ENCODE assay signal across 1 cellular context in the genomic region with DNA sequence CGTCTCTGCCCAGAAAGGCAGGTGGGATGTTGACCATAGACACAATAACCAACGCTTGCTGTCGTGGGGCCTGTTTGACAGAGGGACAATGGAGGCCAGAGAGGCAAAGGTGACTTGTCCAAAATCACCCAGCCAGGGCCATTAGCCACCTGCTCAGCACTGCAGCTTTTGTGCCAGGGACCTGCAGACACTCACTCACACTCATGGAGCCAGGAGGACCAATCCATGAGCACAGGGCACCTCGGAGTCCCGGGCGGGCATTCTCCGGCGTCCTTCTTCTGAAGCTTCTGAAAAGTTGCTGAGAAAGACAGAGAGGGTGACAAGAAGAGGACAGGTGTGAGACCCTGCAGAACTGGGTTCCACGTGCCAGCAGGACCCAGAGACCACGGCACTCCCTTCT.
TF ChIP-seq lines count a peak whose summit lies in the region.

No MANE protein-coding gene starts in this region.

TF ChIP-seq in GM23338, 12 proteins besides CTCF, POLR2A, EP300 and RAD21 (continued from another document):
- TF ChIP-seq, protein P1, sequence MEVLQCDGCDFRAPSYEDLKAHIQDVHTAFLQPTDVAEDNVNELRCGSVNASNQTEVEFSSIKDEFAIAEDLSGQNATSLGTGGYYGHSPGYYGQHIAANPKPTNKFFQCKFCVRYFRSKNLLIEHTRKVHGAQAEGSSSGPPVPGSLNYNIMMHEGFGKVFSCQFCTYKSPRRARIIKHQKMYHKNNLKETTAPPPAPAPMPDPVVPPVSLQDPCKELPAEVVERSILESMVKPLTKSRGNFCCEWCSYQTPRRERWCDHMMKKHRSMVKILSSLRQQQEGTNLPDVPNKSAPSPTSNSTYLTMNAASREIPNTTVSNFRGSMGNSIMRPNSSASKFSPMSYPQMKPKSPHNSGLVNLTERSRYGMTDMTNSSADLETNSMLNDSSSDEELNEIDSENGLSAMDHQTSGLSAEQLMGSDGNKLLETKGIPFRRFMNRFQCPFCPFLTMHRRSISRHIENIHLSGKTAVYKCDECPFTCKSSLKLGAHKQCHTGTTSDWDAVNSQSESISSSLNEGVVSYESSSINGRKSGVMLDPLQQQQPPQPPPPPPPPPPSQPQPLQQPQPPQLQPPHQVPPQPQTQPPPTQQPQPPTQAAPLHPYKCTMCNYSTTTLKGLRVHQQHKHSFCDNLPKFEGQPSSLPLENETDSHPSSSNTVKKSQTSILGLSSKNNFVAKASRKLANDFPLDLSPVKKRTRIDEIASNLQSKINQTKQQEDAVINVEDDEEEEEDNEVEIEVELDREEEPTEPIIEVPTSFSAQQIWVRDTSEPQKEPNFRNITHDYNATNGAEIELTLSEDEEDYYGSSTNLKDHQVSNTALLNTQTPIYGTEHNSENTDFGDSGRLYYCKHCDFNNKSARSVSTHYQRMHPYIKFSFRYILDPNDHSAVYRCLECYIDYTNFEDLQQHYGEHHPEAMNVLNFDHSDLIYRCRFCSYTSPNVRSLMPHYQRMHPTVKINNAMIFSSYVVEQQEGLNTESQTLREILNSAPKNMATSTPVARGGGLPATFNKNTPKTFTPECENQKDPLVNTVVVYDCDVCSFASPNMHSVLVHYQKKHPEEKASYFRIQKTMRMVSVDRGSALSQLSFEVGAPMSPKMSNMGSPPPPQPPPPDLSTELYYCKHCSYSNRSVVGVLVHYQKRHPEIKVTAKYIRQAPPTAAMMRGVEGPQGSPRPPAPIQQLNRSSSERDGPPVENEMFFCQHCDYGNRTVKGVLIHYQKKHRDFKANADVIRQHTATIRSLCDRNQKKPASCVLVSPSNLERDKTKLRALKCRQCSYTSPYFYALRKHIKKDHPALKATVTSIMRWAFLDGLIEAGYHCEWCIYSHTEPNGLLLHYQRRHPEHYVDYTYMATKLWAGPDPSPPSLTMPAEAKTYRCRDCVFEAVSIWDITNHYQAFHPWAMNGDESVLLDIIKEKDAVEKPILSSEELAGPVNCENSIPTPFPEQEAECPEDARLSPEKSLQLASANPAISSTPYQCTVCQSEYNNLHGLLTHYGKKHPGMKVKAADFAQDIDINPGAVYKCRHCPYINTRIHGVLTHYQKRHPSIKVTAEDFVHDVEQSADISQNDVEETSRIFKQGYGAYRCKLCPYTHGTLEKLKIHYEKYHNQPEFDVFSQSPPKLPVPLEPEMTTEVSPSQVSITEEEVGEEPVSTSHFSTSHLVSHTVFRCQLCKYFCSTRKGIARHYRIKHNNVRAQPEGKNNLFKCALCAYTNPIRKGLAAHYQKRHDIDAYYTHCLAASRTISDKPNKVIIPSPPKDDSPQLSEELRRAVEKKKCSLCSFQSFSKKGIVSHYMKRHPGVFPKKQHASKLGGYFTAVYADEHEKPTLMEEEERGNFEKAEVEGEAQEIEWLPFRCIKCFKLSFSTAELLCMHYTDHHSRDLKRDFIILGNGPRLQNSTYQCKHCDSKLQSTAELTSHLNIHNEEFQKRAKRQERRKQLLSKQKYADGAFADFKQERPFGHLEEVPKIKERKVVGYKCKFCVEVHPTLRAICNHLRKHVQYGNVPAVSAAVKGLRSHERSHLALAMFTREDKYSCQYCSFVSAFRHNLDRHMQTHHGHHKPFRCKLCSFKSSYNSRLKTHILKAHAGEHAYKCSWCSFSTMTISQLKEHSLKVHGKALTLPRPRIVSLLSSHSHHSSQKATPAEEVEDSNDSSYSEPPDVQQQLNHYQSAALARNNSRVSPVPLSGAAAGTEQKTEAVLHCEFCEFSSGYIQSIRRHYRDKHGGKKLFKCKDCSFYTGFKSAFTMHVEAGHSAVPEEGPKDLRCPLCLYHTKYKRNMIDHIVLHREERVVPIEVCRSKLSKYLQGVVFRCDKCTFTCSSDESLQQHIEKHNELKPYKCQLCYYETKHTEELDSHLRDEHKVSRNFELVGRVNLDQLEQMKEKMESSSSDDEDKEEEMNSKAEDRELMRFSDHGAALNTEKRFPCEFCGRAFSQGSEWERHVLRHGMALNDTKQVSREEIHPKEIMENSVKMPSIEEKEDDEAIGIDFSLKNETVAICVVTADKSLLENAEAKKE (CRISPR knock-in tag; IDR thresholded peaks at IDR 0.05) = no peak
- no peak for TF ChIP-seq ZNF114 (CRISPR knock-in tag; IDR thresholded peaks at IDR 0.05)
TF ChIP-seq in GM23338: peak in this region for 0.
